3 cellular contexts compared by ENCODE assay signal in the genomic region with DNA sequence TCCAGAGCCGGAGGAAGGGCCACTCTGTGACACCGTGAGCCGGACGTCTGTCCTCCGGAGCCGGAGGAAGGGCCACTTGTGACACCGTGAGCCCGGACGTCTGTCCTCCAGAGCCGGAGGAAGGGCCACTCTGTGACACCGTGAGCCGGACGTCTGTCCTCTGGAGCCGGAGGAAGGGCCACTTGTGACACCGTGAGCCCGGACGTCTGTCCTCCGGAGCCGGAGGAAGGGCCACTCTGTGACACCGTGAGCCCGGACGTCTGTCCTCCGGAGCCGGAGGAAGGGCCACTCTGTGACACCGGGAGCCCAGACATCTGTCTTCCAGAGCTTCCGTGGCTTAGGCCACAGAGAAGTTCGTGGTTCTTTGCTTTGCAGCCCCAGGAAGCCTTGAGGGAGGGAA. TPM values are rescaled to one million over a fixed set of nuclear protein-coding genes. Genes with fewer than 3 reads are reported as not detected.
"Had no signal": no experiment of that assay in that cellular context is flagged by ENCODE, and none has a peak within 500 bp of the region (broad histone marks: within the 10 kb centered on the region; RNA-seq: fewer than 3 reads in every experiment).

No MANE protein-coding gene starts in this region.

RNA-seq across cellular contexts. Expression of a gene that starts 6.6 kb away (rescaled TPM):
- total RNA-seq: HT-29, IMR-90 had no signal
- polyA plus RNA-seq: IMR-90, K562 had no signal
